8 cellular contexts compared by ENCODE assay signal in the genomic region with DNA sequence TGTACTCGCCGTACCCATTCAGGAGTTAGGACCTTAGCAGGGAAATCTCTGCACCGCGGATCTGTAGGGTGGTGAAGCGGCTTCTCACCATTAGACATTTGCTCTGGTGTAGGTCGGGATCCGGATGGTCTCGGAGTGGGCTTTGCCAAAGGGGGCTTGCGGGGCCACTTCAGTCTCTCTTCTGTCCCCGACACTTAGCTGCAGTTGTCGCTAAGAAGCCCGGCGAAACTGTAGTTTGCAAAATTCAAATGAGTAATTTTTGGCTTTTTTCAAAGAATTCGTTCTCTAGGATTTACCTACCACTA. TPM values are rescaled to one million over a fixed set of nuclear protein-coding genes. Genes with fewer than 3 reads are reported as not detected.
DNase-seq lines count a peak whose midpoint lies in the region; ATAC-seq lines count a peak whose summit lies in the region.

No MANE protein-coding gene starts in this region.

- H3K9me3 Mint-ChIP-seq in T-helper 1 cell treated with Interleukin-12 subunit alpha and Interleukin-12 subunit beta and Interleukin-4 antibody, amounts not matched to agents 30 μg/mL and 1 μg/mL, for 36 hours, result no peaks in the 10 kb centered on the region
- H3K9me3 Mint-ChIP-seq in activated CD8-positive, alpha-beta T cell treated with anti-CD3 and anti-CD28 coated beads, Interleukin-2, amount 10 ng/mL, durations not matched to agents 7 days and 5 days (ENCODE audit: insufficient read depth), result no peaks in the 10 kb centered on the region

- no peak for ATAC-seq in activated CD8-positive, alpha-beta T cell treated with anti-CD3 and anti-CD28 coated beads, Interleukin-2, amount 10 ng/mL, durations not matched to agents 7 days and 5 days
- ATAC-seq in HG02852 (IDR thresholded peaks at IDR 0.05; ENCODE audit: unreplicated experiment) (no peak), GM19397 (IDR thresholded peaks at IDR 0.05; ENCODE audit: unreplicated experiment) (no peak)

- no peaks in the 10 kb centered on the region for H3K27me3 ChIP-seq in iPS-20b (ENCODE audit: insufficient read depth, low read length)

- POLR2A ChIA-PET in activated CD8-positive, alpha-beta T cell treated with anti-CD3 and anti-CD28 coated beads, Interleukin-2, amount 10 ng/mL, durations not matched to agents 7 days and 5 days (lab: Charles Lee), result interaction anchor here (1.3 kb wide), 1 partner anchor 117 kb away, joined by 3 read pairs; no protein-coding TSS in a partner anchor

- peak overlapping the region; percentile 62 for H3K27ac ChIP-seq in iPS-20b (ENCODE audit: low read length)
- peak overlapping the region; percentile 52 for H3K27ac ChIP-seq in temporal lobe (ENCODE audit: low read depth, low read length)

- H3K4me1 ChIP-seq in iPS-20b (ENCODE audit: insufficient read depth, low read length), result peaks cover 12% of the 10 kb centered on the region

- H3K4me3 ChIP-seq in iPS-20b (ENCODE audit: low read length), result peak overlapping the region; percentile 97

- peak overlapping the region; percentile 97 for H3K4me3 Mint-ChIP-seq in T-helper 1 cell treated with Interleukin-12 subunit alpha and Interleukin-12 subunit beta and Interleukin-4 antibody, amounts not matched to agents 30 μg/mL and 1 μg/mL, for 36 hours
- peak overlapping the region; percentile 91 for H3K4me3 Mint-ChIP-seq in activated CD8-positive, alpha-beta T cell treated with anti-CD3 and anti-CD28 coated beads, Interleukin-2, amount 10 ng/mL, durations not matched to agents 7 days and 5 days

- H3K9me3 ChIP-seq in iPS-20b (ENCODE audit: insufficient read depth, low read depth, low read length), result no peaks in the 10 kb centered on the region

- CTCF ChIA-PET in activated CD8-positive, alpha-beta T cell treated with anti-CD3 and anti-CD28 coated beads, Interleukin-2, amount 10 ng/mL, durations not matched to agents 7 days and 5 days (lab: Charles Lee), result interaction anchor here (0.9 to 1.1 kb wide), 3 partner anchors 21 to 119 kb away, joined by 3 to 4 read pairs (median 3); no protein-coding TSS in a partner anchor

- no peaks in the 10 kb centered on the region for H3K36me3 Mint-ChIP-seq in T-helper 1 cell treated with Interleukin-12 subunit alpha and Interleukin-12 subunit beta and Interleukin-4 antibody, amounts not matched to agents 30 μg/mL and 1 μg/mL, for 36 hours (ENCODE audit: low read depth)
- peaks cover 9% of the 10 kb centered on the region for H3K36me3 Mint-ChIP-seq in activated CD8-positive, alpha-beta T cell treated with anti-CD3 and anti-CD28 coated beads, Interleukin-2, amount 10 ng/mL, durations not matched to agents 7 days and 5 days (ENCODE audit: low read depth)

- DNase-seq in T-helper 1 cell (no peak), COR-L47 (lab: John Stamatoyannopoulos, UW) (no peak)
- DNase-seq in activated CD8-positive, alpha-beta T cell treated with anti-CD3 and anti-CD28 coated beads, Interleukin-2, amount 10 ng/mL, durations not matched to agents 7 days and 5 days, result no peak

- H3K27me3 Mint-ChIP-seq in T-helper 1 cell treated with Interleukin-12 subunit alpha and Interleukin-12 subunit beta and Interleukin-4 antibody, amounts not matched to agents 30 μg/mL and 1 μg/mL, for 36 hours (ENCODE audit: low read depth), result no peaks in the 10 kb centered on the region
- H3K27me3 Mint-ChIP-seq in activated CD8-positive, alpha-beta T cell treated with anti-CD3 and anti-CD28 coated beads, Interleukin-2, amount 10 ng/mL, durations not matched to agents 7 days and 5 days (ENCODE audit: low read depth), result no peaks in the 10 kb centered on the region

- peak overlapping the region; percentile 97 for H3K27ac Mint-ChIP-seq in T-helper 1 cell treated with Interleukin-12 subunit alpha and Interleukin-12 subunit beta and Interleukin-4 antibody, amounts not matched to agents 30 μg/mL and 1 μg/mL, for 36 hours
- H3K27ac Mint-ChIP-seq in activated CD8-positive, alpha-beta T cell treated with anti-CD3 and anti-CD28 coated beads, Interleukin-2, amount 10 ng/mL, durations not matched to agents 7 days and 5 days, result peak overlapping the region; percentile 95

- no peaks in the 10 kb centered on the region for H3K36me3 ChIP-seq in iPS-20b (ENCODE audit: insufficient read depth, low read depth, low read length)

- H3K9ac ChIP-seq in iPS-20b (ENCODE audit: low read depth, low read length), result peak overlapping the region; percentile 97

- peaks cover 13% of the 10 kb centered on the region for H3K4me1 Mint-ChIP-seq in T-helper 1 cell treated with Interleukin-12 subunit alpha and Interleukin-12 subunit beta and Interleukin-4 antibody, amounts not matched to agents 30 μg/mL and 1 μg/mL, for 36 hours (ENCODE audit: low read depth)
- peaks cover 34% of the 10 kb centered on the region for H3K4me1 Mint-ChIP-seq in activated CD8-positive, alpha-beta T cell treated with anti-CD3 and anti-CD28 coated beads, Interleukin-2, amount 10 ng/mL, durations not matched to agents 7 days and 5 days (ENCODE audit: low read depth)

RNA-seq across cellular contexts. Expression of gene QRSL1, which starts 0.4 kb away (rescaled TPM):
- 10 to 100 TPM; 12.3 to 14.2 TPM for total RNA-seq in activated CD8-positive, alpha-beta T cell treated with anti-CD3 and anti-CD28 coated beads, Interleukin-2, amount 10 ng/mL, durations not matched to agents 7 days and 5 days
- 15.5 TPM for total RNA-seq in temporal lobe

RNA-seq across cellular contexts. Expression of gene RTN4IP1, which starts 0.5 kb away (rescaled TPM):
- 1 to 10 TPM; 7.4 to 8.7 TPM for total RNA-seq in activated CD8-positive, alpha-beta T cell treated with anti-CD3 and anti-CD28 coated beads, Interleukin-2, amount 10 ng/mL, durations not matched to agents 7 days and 5 days
- total RNA-seq in temporal lobe, result 6.9 TPM
